In the genomic region with DNA sequence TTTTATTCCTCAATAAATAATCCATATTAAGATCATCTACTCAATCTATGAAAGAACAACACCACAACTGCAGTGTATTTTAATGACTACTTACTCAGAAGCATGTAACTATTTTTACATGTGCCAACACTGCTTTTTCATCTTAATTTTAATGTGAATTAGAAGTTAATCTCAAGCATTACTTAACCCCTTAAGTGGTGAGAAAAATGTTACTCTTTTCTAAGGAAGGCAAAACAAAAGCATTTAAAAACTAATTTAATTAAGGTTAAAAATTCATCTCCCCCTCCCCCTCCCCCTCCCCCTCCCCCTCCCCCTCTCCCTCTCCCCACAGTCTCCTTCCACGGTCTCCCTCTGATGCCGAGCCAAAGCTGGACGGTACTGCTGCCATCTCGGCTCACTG, we compare ENCODE assay signal across 23 cellular contexts. TPM values are rescaled to one million over a fixed set of nuclear protein-coding genes. Genes with fewer than 3 reads are reported as not detected.
A peak's percentile ranks its signal among the peaks of the same experiment; 100 is the strongest.
DNase-seq lines count a peak whose midpoint lies in the region; ATAC-seq, FAIRE-seq and TF ChIP-seq lines count a peak whose summit lies in the region.
"Had no signal": no experiment of that assay in that cellular context is flagged by ENCODE, and none has a peak within 500 bp of the region (broad histone marks: within the 10 kb centered on the region; RNA-seq: fewer than 3 reads in every experiment).

No MANE protein-coding gene starts in this region.

- H3K4me3 ChIP-seq in HepG2 (replicated peaks in 1 of 3; ENCODE audit: insufficient read depth in 1 of 3, low read depth in 2 of 3, low read length in 3 of 3) (no peak overlapping the region), right lobe of liver (no peak overlapping the region), mesenchymal stem cell (ENCODE audit: insufficient read depth in 1 of 2, low read depth in 1 of 2, low read length in 2 of 2) (no peak overlapping the region), tibial artery (no peak overlapping the region)
- H3K4me3 ChIP-seq: BLaER1, GM12878 had no signal

- no peak overlapping the region for H3K27ac ChIP-seq in HepG2 (ENCODE audit: extremely low read length, insufficient read depth, low read length)
- H3K27ac ChIP-seq in right lobe of liver: no peak overlapping the region
- no peak overlapping the region for H3K27ac ChIP-seq in mesenchymal stem cell (ENCODE audit: low read length, poor library complexity, severe bottlenecking)
- no peak overlapping the region for H3K27ac ChIP-seq in tibial artery
- H3K27ac ChIP-seq: 22Rv1, BLaER1 had no signal

- FAIRE-seq in HepG2 (lab: Jason Lieb, UNC): no peak
- FAIRE-seq: GM12878, GM12892, GM18507 had no signal

- no peak for DNase-seq in HepG2 (ENCODE audit: low spot score)
- no peak for DNase-seq in right lobe of liver
- no peak for DNase-seq in mesenchymal stem cell
- DNase-seq in NOMO-1 (lab: John Stamatoyannopoulos, UW; ENCODE audit: unreplicated experiment in 2 of 2): no peak
- DNase-seq in tibial artery: no peak
- DNase-seq: ACHN; BE2C; C1 segment of cervical spinal cord; CD4-positive, alpha-beta memory T cell; CD4-positive, CD25-positive, alpha-beta regulatory T cell; CD8-positive, alpha-beta memory T cell; COR-L47; DMS 273 treated with DMSO at 0.1 percent for 48 hours; DMS153; DMS79; DND-41; EL; GDM1 had no signal

- POLR2A ChIA-PET in HepG2 (lab: Yijun Ruan, JAX): no interaction called here

- H3K27me3 ChIP-seq in HepG2 (ENCODE audit: control insufficient read depth in 1 of 2, insufficient read depth in 2 of 2, low read length in 2 of 2) (no peaks in the 10 kb centered on the region), right lobe of liver (no peaks in the 10 kb centered on the region), mesenchymal stem cell (ENCODE audit: control insufficient read depth in 1 of 2, insufficient read depth in 1 of 2, low read length in 2 of 2) (no peaks in the 10 kb centered on the region), tibial artery (no peaks in the 10 kb centered on the region)
- H3K27me3 ChIP-seq: BE2C, BLaER1 had no signal

- peaks cover 2% of the 10 kb centered on the region for H3K79me1 ChIP-seq in mesenchymal stem cell (replicated peaks; ENCODE audit: low read length, poor library complexity, severe bottlenecking)

- H3K9me3 ChIP-seq in HepG2 (ENCODE audit: low read length) (no peaks in the 10 kb centered on the region), right lobe of liver (no peaks in the 10 kb centered on the region), mesenchymal stem cell (ENCODE audit: control insufficient read depth, low read length) (no peaks in the 10 kb centered on the region), tibial artery (no peaks in the 10 kb centered on the region)
- H3K9me3 ChIP-seq: BE2C had no signal

- CTCF ChIA-PET in HepG2 (lab: Yijun Ruan, JAX; ENCODE audit: low intra/inter-chr PET ratio, low total read pairs): no interaction called here

- H2BK15ac ChIP-seq in mesenchymal stem cell (ENCODE audit: low read depth, poor library complexity, severe bottlenecking): no peak overlapping the region

- H2BK5ac ChIP-seq in mesenchymal stem cell (ENCODE audit: low read depth, low read length, poor library complexity, severe bottlenecking): no peak overlapping the region

- no peak overlapping the region for H4K8ac ChIP-seq in mesenchymal stem cell (ENCODE audit: low read length)

- no peak for TF ChIP-seq RAD21 in HepG2 (CRISPR knock-in tag; IDR thresholded peaks at IDR 0.05)

- 85% methylated on average over 4 of the region's 4 CpGs for WGBS in HepG2 (ENCODE audit: low lambda C conversion rate)
- WGBS in right lobe of liver (ENCODE audit: insufficient coverage, low coverage, low lambda C conversion rate, missing lambda C conversion rate): no CpG with 5 or more reads among the region's 4 CpGs
- WGBS in mesenchymal stem cell: no CpG with 5 or more reads among the region's 4 CpGs

- ATAC-seq in HepG2 (no peak), right lobe of liver (no peak)
- ATAC-seq: GM12878 had no signal

- no peak overlapping the region for H3K18ac ChIP-seq in mesenchymal stem cell (ENCODE audit: low read depth in 1 of 2, low read length in 2 of 2)

- H3K14ac ChIP-seq in mesenchymal stem cell (ENCODE audit: low read length in 2 of 2): no peak overlapping the region

- no peak overlapping the region for H2BK12ac ChIP-seq in mesenchymal stem cell (ENCODE audit: low read length in 2 of 2)

- TF ChIP-seq POLR2A in HepG2 (IDR thresholded peaks at IDR 0.05; ENCODE audit: insufficient read depth in 1 of 2, low read depth in 2 of 2, low read length in 2 of 2) (no peak), right lobe of liver (IDR thresholded peaks at IDR 0.05) (no peak)

- 0 out of 2 replicates have a peak overlapping the region, but pooled peaks have one; percentile 27 for H3K4me2 ChIP-seq in HepG2 (ENCODE audit: low read depth, low read length)
- H3K4me2 ChIP-seq in mesenchymal stem cell (ENCODE audit: low read length, poor library complexity, severe bottlenecking): no peak overlapping the region
- H3K4me2 ChIP-seq: BLaER1 had no signal

- intact Hi-C loops in HepG2 (cut with micrococcal nuclease; ENCODE audit: unreplicated experiment) (no loop called here), right lobe of liver (cut with DNase I) (no loop called here), tibial artery (cut with DNase I; ENCODE audit: low total_unique reads) (no loop called here)

- H4K20me1 ChIP-seq in HepG2 (ENCODE audit: insufficient read depth, low read length): no peaks in the 10 kb centered on the region
- H4K20me1 ChIP-seq: BLaER1 had no signal

- no peak overlapping the region for H2BK120ac ChIP-seq in mesenchymal stem cell (ENCODE audit: low read depth, low read length)

- in situ Hi-C loops in HepG2 (cut with HindIII; ENCODE audit: extremely low pct_ligation_motif_present, low pct_unique_long_range_greater_than_20kb): no loop called here

- no peak for TF ChIP-seq EP300 in HepG2 (IDR thresholded peaks at IDR 0.05; ENCODE audit: low read depth in 2 of 2, low read length in 2 of 2)
- no peak for TF ChIP-seq EP300 in HepG2 (CRISPR knock-in tag; IDR thresholded peaks at IDR 0.05; ENCODE audit: borderline replicate concordance)

- no peak overlapping the region for H2AK5ac ChIP-seq in mesenchymal stem cell (ENCODE audit: low read length, severe bottlenecking)

- H3K9ac ChIP-seq in HepG2 (ENCODE audit: insufficient read depth, low read depth, low read length): no peak overlapping the region
- H3K9ac ChIP-seq in mesenchymal stem cell (ENCODE audit: low read length): peak overlapping the region; percentile 4
- H3K9ac ChIP-seq: BLaER1 had no signal

- peaks cover 2 to 12% of the 10 kb centered on the region in 2 experiments; a peak in 1 of 5 replicates for H3K36me3 ChIP-seq in HepG2 (replicated peaks in 1 of 2; ENCODE audit: control insufficient read depth in 1 of 2, insufficient read depth in 2 of 2, low read length in 2 of 2)
- peaks cover 0 to 19% (median 0%) of the 10 kb centered on the region in 4 donors for H3K36me3 ChIP-seq in right lobe of liver
- H3K36me3 ChIP-seq in mesenchymal stem cell (ENCODE audit: control insufficient read depth in 1 of 2, insufficient read depth in 2 of 2, low read depth in 1 of 2, low read length in 2 of 2): peaks cover 21 to 44% of the 10 kb centered on the region in 2 experiments
- H3K36me3 ChIP-seq in tibial artery: peaks cover 11 to 41% (median 18%) of the 10 kb centered on the region in 3 donors
- H3K36me3 ChIP-seq: BE2C had no signal

- no peak overlapping the region for H2AFZ ChIP-seq in HepG2 (ENCODE audit: low read length)
- no peak overlapping the region for H2AFZ ChIP-seq in mesenchymal stem cell (ENCODE audit: low read depth, low read length)

- H3K4me1 ChIP-seq in HepG2 (ENCODE audit: insufficient read depth, low read length) (peaks cover 13% of the 10 kb centered on the region), right lobe of liver (peaks cover 0 to 6% (median 0%) of the 10 kb centered on the region in 4 donors), mesenchymal stem cell (ENCODE audit: control insufficient read depth, insufficient read depth, low read depth, low read length) (no peaks in the 10 kb centered on the region), tibial artery (no peaks in the 10 kb centered on the region)
- H3K4me1 ChIP-seq: BE2C, BLaER1 had no signal

- no peak overlapping the region for H4K91ac ChIP-seq in mesenchymal stem cell (ENCODE audit: low read length)

- no peak overlapping the region for H3K23ac ChIP-seq in mesenchymal stem cell (ENCODE audit: low read length in 2 of 2)

- TF ChIP-seq CTCF in HepG2 (CRISPR knock-in tag; IDR thresholded peaks at IDR 0.05): no peak
- TF ChIP-seq CTCF in right lobe of liver (IDR thresholded peaks at IDR 0.05): no peak
- TF ChIP-seq CTCF in tibial artery (IDR thresholded peaks at IDR 0.05): no peak

- H3K4ac ChIP-seq in mesenchymal stem cell (ENCODE audit: low read depth in 1 of 2, low read length in 2 of 2): no peak overlapping the region

- no TSS peak for BruUV-seq in HepG2 (replicated peaks; lab: Mats Ljungman, UMichigan)

- no peaks in the 10 kb centered on the region for H3K79me2 ChIP-seq in HepG2 (ENCODE audit: insufficient read depth, low read length)

TF ChIP-seq in HepG2, 621 proteins besides CTCF, POLR2A, EP300 and RAD21 (continues in another document):
- no peak for TF ChIP-seq ZNF530 (CRISPR knock-in tag; IDR thresholded peaks at IDR 0.05; ENCODE audit: low read depth)

RNA-seq across cellular contexts. Expression of a gene that starts 27.4 kb away (rescaled TPM):
- 137 and 163 TPM in 2 replicates for total RNA-seq in HepG2 (2016; rRNA removed; fragmentation: Illumina TruSeq; extraction: Trizol)
- 199 and 242 TPM in 2 replicates for total RNA-seq in HepG2 (2016; cell fraction: cytosol; rRNA removed; fragmentation: Illumina TruSeq; extraction: Trizol; ENCODE audit: low read depth)
- total RNA-seq in HepG2 (2016; cell fraction: insoluble cytoplasmic fraction; rRNA removed; fragmentation: Illumina TruSeq; extraction: Trizol): 127 and 136 TPM in 2 replicates
- total RNA-seq in HepG2 (2016; cell fraction: membrane; rRNA removed; fragmentation: Illumina TruSeq; extraction: Trizol): 121 and 142 TPM in 2 replicates
- total RNA-seq in HepG2 (2016; cell fraction: nucleus; rRNA removed; fragmentation: Illumina TruSeq; extraction: Trizol): 131 and 144 TPM in 2 replicates
- 88.7 and 98.5 TPM in 2 replicates for polyA plus RNA-seq in HepG2 (2011; rRNA removed)
- polyA plus RNA-seq in HepG2 (2011; cell fraction: cytosol; rRNA removed): 46.9 and 55.6 TPM in 2 replicates
- 118 and 119 TPM in 2 replicates for polyA plus RNA-seq in HepG2 (2011; cell fraction: nucleus; rRNA removed)
- polyA plus RNA-seq in HepG2 (2012): 63.1 and 84.6 TPM in 2 replicates
- 6.5 and 7.7 TPM in 2 replicates for polyA plus RNA-seq in HepG2 (2016; cell fraction: cytosol; fragmentation: Illumina TruSeq; extraction: Trizol; ENCODE audit: low read depth)
- 121 TPM in 2 replicates for polyA plus RNA-seq in HepG2 (2016; cell fraction: insoluble cytoplasmic fraction; fragmentation: Illumina TruSeq; extraction: Trizol; ENCODE audit: low read depth)
- polyA plus RNA-seq in HepG2 (2016; cell fraction: membrane; fragmentation: Illumina TruSeq; extraction: Trizol; ENCODE audit: low read depth): 20.7 and 20.9 TPM in 2 replicates
- 198 and 208 TPM in 2 replicates for polyA plus RNA-seq in HepG2 (2016; cell fraction: nucleus; fragmentation: Illumina TruSeq; extraction: Trizol; ENCODE audit: insufficient read depth, low read depth)
- 48.7 and 70.5 TPM in 2 replicates for polyA minus RNA-seq in HepG2 (2011; rRNA and poly(A)+ RNA removed; ENCODE audit: low replicate concordance)
- polyA minus RNA-seq in HepG2 (2011; cell fraction: cytosol; rRNA and poly(A)+ RNA removed): 74.2 and 80.9 TPM in 2 replicates
- polyA minus RNA-seq in HepG2 (2011; cell fraction: nucleus; rRNA and poly(A)+ RNA removed): 129 and 144 TPM in 2 replicates
- total RNA-seq in right lobe of liver: 10 to 100 TPM; 60.6 to 84.6 (median 70.7) TPM
- 128 TPM for polyA plus RNA-seq in mesenchymal stem cell (2013, experiment 1 of 2)
- 128 TPM for polyA plus RNA-seq in mesenchymal stem cell (2013, experiment 2 of 2)
